ENCODE assay signal across 8 cellular contexts in the genomic region with DNA sequence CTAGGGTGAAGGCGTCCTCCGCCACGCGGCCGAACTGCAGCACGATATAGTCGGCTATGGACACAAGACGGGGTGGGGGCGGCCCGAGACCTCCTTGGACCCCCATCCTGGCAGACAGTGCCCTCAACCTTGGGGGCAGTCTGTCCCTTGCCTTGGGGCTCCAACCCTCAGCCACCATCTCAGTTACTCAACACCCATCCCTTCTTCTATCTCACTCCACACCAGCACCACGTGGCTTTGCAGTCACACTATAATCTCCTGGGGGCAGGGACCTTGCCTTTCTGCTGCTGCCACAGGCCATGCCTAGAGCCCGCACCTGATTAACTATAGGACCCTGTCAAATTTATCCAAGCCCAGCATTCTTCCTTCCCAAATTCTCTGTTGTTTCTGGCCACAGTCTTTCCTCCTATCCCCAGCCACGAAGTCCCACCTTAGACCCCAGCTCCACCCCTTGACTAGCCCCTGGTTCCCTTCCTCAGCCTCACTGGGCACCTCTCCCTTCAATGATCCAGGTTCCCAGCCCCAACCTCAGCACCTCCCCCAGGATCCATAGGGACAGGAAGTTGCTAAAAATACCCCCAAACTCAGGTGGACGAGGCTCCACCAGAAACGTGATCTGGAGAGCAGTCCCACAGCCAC. TPM values are rescaled to one million over a fixed set of nuclear protein-coding genes. Genes with fewer than 3 reads are reported as not detected.
DNase-seq lines count a peak whose midpoint lies in the region; ATAC-seq and TF ChIP-seq lines count a peak whose summit lies in the region.

No MANE protein-coding gene starts in this region.

- no peak for ATAC-seq in naive B cell (ENCODE audit: low read depth in 2 of 2)
- no peak for ATAC-seq in HG03565 (IDR thresholded peaks at IDR 0.05; ENCODE audit: unreplicated experiment)
- ATAC-seq in GM19467 (IDR thresholded peaks at IDR 0.05; ENCODE audit: unreplicated experiment) = no peak

- no peaks in the 10 kb centered on the region for H3K9me3 ChIP-seq in MG63

- H3K4me3 Mint-ChIP-seq in naive B cell = peak overlapping the region; percentile 69 to 90 (median 78)

- no peaks in the 10 kb centered on the region for H3K9me3 Mint-ChIP-seq in naive B cell

- H3K36me3 Mint-ChIP-seq in naive B cell = no peaks in the 10 kb centered on the region

- DNase-seq in AML-193 (lab: John Stamatoyannopoulos, UW) = peak; percentile 16 to 19
- no peak for DNase-seq in MG63
- no peak for DNase-seq in choroid plexus epithelial cell (ENCODE audit: low read depth)
- no peak for DNase-seq in naive B cell
- no peak for DNase-seq in GM10266 (ENCODE audit: extremely low spot score)
- no peak for DNase-seq in NCI-H1417 treated with DMSO at 0.1 percent for 48 hours (lab: John Stamatoyannopoulos, UW)

- H3K27me3 ChIP-seq in MG63 = no peaks in the 10 kb centered on the region

- no peaks in the 10 kb centered on the region for H3K36me3 ChIP-seq in MG63

- peaks cover 14 to 25% (median 19%) of the 10 kb centered on the region in 3 donors for H3K4me1 Mint-ChIP-seq in naive B cell

- H3K27me3 Mint-ChIP-seq in naive B cell = peaks cover 42 to 57% (median 45%) of the 10 kb centered on the region in 3 donors

- H3K27ac Mint-ChIP-seq in naive B cell = peak overlapping the region in 3 of 6 donors; percentile 49 to 77 (median 67)

- peak overlapping the region; percentile 93 for H3K4me3 ChIP-seq in MG63
- H3K4me3 ChIP-seq in choroid plexus epithelial cell (ENCODE audit: low read depth, low read length) = peak overlapping the region; percentile 73

- TF ChIP-seq CTCF in choroid plexus epithelial cell (conservative IDR thresholded peaks at IDR 0.05; ENCODE audit: low read depth, low read length) (no peak), GM10266 (IDR thresholded peaks at IDR 0.05; ENCODE audit: control insufficient read depth, insufficient read depth, low read depth, missing control alignments) (no peak)

RNA-seq across cellular contexts. Expression of a gene that starts 1.6 kb away (rescaled TPM):
- 7.5 and 9.2 TPM in 2 replicates for total RNA-seq in MG63 (2014; rRNA removed; shearing (Covaris generic); ENCODE audit: low replicate concordance)
- polyA plus RNA-seq in naive B cell (ENCODE audit: low read depth in 6 of 6) = under 1 TPM in 3 of 6 donors, not detected in 3; 0.14 to 0.47 (median 0.45) TPM

RNA-seq across cellular contexts. Expression of a gene that starts 14.2 kb away (rescaled TPM):
- not detected in 2 replicates for total RNA-seq in MG63 (2014; rRNA removed; shearing (Covaris generic); ENCODE audit: low replicate concordance)
- polyA plus RNA-seq in naive B cell (ENCODE audit: low read depth in 6 of 6) = not detected

RNA-seq across cellular contexts. Expression of a gene that starts 30.3 kb away (rescaled TPM):
- 1,962 and 2,782 TPM in 2 replicates for total RNA-seq in MG63 (2014; rRNA removed; shearing (Covaris generic); ENCODE audit: low replicate concordance)
- polyA plus RNA-seq in naive B cell (ENCODE audit: low read depth in 6 of 6) = 1,000 to 10,000 TPM in 4 of 6 donors, 100 to 1,000 TPM in 2; 756 to 1,303 (median 1,016) TPM

RNA-seq across cellular contexts. Expression of a gene that starts 46.4 kb away (rescaled TPM):
- 20.1 and 28.0 TPM in 2 replicates for total RNA-seq in MG63 (2014; rRNA removed; shearing (Covaris generic); ENCODE audit: low replicate concordance)
- polyA plus RNA-seq in naive B cell (ENCODE audit: low read depth in 6 of 6) = 1 to 10 TPM; 2.8 to 9.7 (median 6.2) TPM

Comparison
In these comparisons a context has a peak if more than half of its experiments do, and no peak if none do; other contexts are left out.
1. DNase-seq: peak in AML-193 (2 of 2); none in MG63 (single experiment), choroid plexus epithelial cell (single experiment), naive B cell (single experiment), GM10266 (single experiment) and NCI-H1417 treated with DMSO at 0.1 percent for 48 hours (single experiment).